8 cellular contexts compared by ENCODE assay signal in the genomic region with DNA sequence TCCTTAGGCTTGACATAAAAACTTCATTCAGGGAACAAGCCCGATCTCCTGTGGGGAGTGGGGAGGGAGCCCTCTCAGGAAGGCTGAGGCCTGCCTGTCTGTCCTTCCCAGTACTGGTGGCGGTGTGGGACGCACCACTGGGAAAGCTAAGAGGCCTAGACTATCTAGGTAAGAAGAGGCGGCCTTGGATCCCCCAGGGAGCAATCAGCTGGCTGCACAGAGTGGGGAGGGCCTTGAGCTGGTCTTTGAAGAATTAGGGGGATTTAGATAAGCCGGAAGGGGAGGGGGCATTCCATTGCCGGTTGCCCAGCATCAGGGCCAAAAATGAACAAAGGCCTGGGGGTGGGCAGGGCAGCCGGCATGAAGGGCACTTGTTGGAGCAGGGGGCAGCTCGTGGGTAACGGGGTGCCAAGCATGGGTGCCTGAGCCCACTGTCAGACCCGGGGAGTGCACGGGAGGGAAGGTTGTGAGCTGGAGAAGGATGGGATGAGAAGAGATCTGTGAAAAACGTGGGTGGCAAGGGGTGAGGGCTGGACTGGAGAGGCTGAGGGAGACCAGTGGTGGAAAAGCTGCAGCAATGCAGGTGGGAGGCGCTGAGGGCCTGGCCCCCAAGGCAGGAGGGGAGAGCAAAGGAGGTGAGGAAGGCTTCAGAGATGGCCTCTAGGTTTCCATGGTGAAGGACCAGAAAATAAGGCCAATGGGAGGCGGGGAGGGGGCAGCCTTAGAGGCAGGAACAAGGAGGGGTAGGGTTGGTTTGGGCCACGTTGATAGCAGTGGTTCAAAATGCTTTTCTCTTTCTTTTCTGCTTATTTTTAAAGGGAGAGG. TPM values are rescaled to one million over a fixed set of nuclear protein-coding genes. Genes with fewer than 3 reads are reported as not detected.
A peak's percentile ranks its signal among the peaks of the same experiment; 100 is the strongest.
DNase-seq lines count a peak whose midpoint lies in the region; ATAC-seq and TF ChIP-seq lines count a peak whose summit lies in the region.

No MANE protein-coding gene starts in this region.

- H3K14ac ChIP-seq in neuronal stem cell (ENCODE audit: low read length), result no peak overlapping the region

- H2AFZ ChIP-seq in neuronal stem cell (ENCODE audit: low read length), result no peak overlapping the region

- peaks cover 5% of the 10 kb centered on the region for H3K79me1 ChIP-seq in neuronal stem cell (ENCODE audit: low read depth, low read length)

- H3K27me3 ChIP-seq in RWPE2 (ENCODE audit: insufficient read depth, poor library complexity, severe bottlenecking) (no peaks in the 10 kb centered on the region), esophagus (ENCODE audit: control insufficient read depth in 1 of 2, insufficient read depth in 2 of 2, low read length in 2 of 2) (no peaks in the 10 kb centered on the region), neuronal stem cell (ENCODE audit: control insufficient read depth in 3 of 3, insufficient read depth in 3 of 3, low read depth in 1 of 3, low read length in 3 of 3) (no peaks in the 10 kb centered on the region)

- peaks cover 84% of the 10 kb centered on the region for H3K4me1 ChIP-seq in RWPE2 (ENCODE audit: insufficient read depth, poor library complexity, severe bottlenecking)
- peaks cover 16 to 18% of the 10 kb centered on the region in 2 donors for H3K4me1 ChIP-seq in esophagus (ENCODE audit: control insufficient read depth in 2 of 2, insufficient read depth in 2 of 2, low read length in 1 of 2)
- peaks cover 38 to 76% of the 10 kb centered on the region in 2 donors for H3K4me1 ChIP-seq in neuronal stem cell (ENCODE audit: control insufficient read depth in 2 of 2, insufficient read depth in 1 of 2, low read depth in 1 of 2, low read length in 2 of 2)

- WGBS in esophagus, 2 donors, result 37 to 39% methylated on average over 14 to 15 of the region's 15 CpGs
- WGBS in neuronal stem cell (ENCODE audit: extremely low coverage in 2 of 2, insufficient read length in 2 of 2, insufficient replicate concordance in 1 of 2), 2 donors, result no CpG with 5 or more reads among the region's 15 CpGs

- peak overlapping the region; percentile 95 for H3K27ac ChIP-seq in C4-2B
- peak overlapping the region; percentile 91 for H3K27ac ChIP-seq in RWPE2 (ENCODE audit: poor library complexity, severe bottlenecking)
- peak overlapping the region; percentile 98 to 99 for H3K27ac ChIP-seq in esophagus (ENCODE audit: low read depth in 2 of 2, low read length in 1 of 2)
- peak overlapping the region; percentile 64 for H3K27ac ChIP-seq in neuronal stem cell (replicated peaks; ENCODE audit: low read length)

- H3K18ac ChIP-seq in neuronal stem cell (ENCODE audit: low read length), result peak overlapping the region; percentile 81

- H2BK5ac ChIP-seq in neuronal stem cell (ENCODE audit: low read length), result peak overlapping the region; percentile 8

- H3K36me3 ChIP-seq in RWPE2 (ENCODE audit: low read depth), result peaks cover 28% of the 10 kb centered on the region
- no peaks in the 10 kb centered on the region for H3K36me3 ChIP-seq in esophagus (ENCODE audit: control insufficient read depth in 2 of 2, insufficient read depth in 2 of 2, low read length in 1 of 2)
- H3K36me3 ChIP-seq in neuronal stem cell (replicated peaks in 1 of 2; ENCODE audit: control insufficient read depth in 2 of 2, insufficient read depth in 2 of 2, low read length in 2 of 2), result peaks cover 0 to 12% of the 10 kb centered on the region in 2 donors

- H3K4me3 ChIP-seq in RWPE2 (ENCODE audit: severe bottlenecking), result no peak overlapping the region
- H3K4me3 ChIP-seq in esophagus (ENCODE audit: low read depth in 1 of 2, low read length in 2 of 2), result peak overlapping the region in 1 of 2 donors; percentile 33
- peak overlapping the region in 1 of 2 donors; percentile 36 for H3K4me3 ChIP-seq in neuronal stem cell (ENCODE audit: low read length in 2 of 2)

- peak overlapping the region; percentile 29 for H3K4me2 ChIP-seq in neuronal stem cell (ENCODE audit: insufficient read depth, low read length, poor library complexity, severe bottlenecking)

- H2BK15ac ChIP-seq in neuronal stem cell (ENCODE audit: low read length), result peak overlapping the region; percentile 35

- no peak overlapping the region for H3K4ac ChIP-seq in neuronal stem cell (ENCODE audit: low read length)

- peak overlapping the region; percentile 45 for H4K8ac ChIP-seq in neuronal stem cell (ENCODE audit: low read depth, low read length)

- DNase-seq in RWPE2 (ENCODE audit: low spot score), result no peak
- peak; percentile 65 for DNase-seq in neuronal stem cell (ENCODE audit: low spot score)
- no peak for DNase-seq in DMS114 treated with DMSO at 0.1 percent for 48 hours (lab: John Stamatoyannopoulos, UW; ENCODE audit: unreplicated experiment)
- no peak for DNase-seq in NOMO-1 treated with dmso at 0.1 percent for 144 hours (lab: John Stamatoyannopoulos, UW; ENCODE audit: unreplicated experiment)
- DNase-seq in germinal center (ENCODE audit: low spot score), result no peak

- no peak overlapping the region for H4K91ac ChIP-seq in neuronal stem cell (ENCODE audit: low read depth, low read length, poor library complexity)

- no peak for TF ChIP-seq CTCF in C4-2B (conservative IDR thresholded peaks at IDR 0.05)
- TF ChIP-seq CTCF in RWPE2 (IDR thresholded peaks at IDR 0.05; ENCODE audit: poor library complexity, severe bottlenecking), result no peak

- no peak overlapping the region for H2BK12ac ChIP-seq in neuronal stem cell (ENCODE audit: low read length)

- peak overlapping the region; percentile 19 for H3K23ac ChIP-seq in neuronal stem cell (ENCODE audit: low read depth, low read length, poor library complexity)

- peak overlapping the region; percentile 18 for H3K9ac ChIP-seq in neuronal stem cell (ENCODE audit: low read depth, low read length, poor library complexity)

- H3K9me3 ChIP-seq in RWPE2 (ENCODE audit: severe bottlenecking) (no peaks in the 10 kb centered on the region), esophagus (ENCODE audit: control insufficient read depth in 2 of 2, insufficient read depth in 1 of 2, low read depth in 1 of 2, low read length in 1 of 2) (no peaks in the 10 kb centered on the region), neuronal stem cell (replicated peaks in 1 of 2; ENCODE audit: control insufficient read depth in 2 of 2, insufficient read depth in 1 of 2, low read depth in 1 of 2, low read length in 2 of 2) (no peaks in the 10 kb centered on the region)

- peak overlapping the region; percentile 56 for H2AK5ac ChIP-seq in neuronal stem cell (ENCODE audit: low read depth, low read length)

- H2BK120ac ChIP-seq in neuronal stem cell (ENCODE audit: low read depth, low read length), result no peak overlapping the region

- ATAC-seq in RWPE2 (ENCODE audit: low read depth) (peak; percentile 0; the same call in 2 of the 3 replicates), HG02884 (IDR thresholded peaks at IDR 0.05; ENCODE audit: unreplicated experiment) (no peak)

RNA-seq across cellular contexts. Expression of gene KLF3, which starts 8.5 kb away (rescaled TPM):
- polyA plus RNA-seq in esophagus, result 10 to 100 TPM; 20.6 to 36.2 TPM
- polyA plus RNA-seq in neuronal stem cell (2013, experiment 1 of 2), result 29.7 TPM
- 30.1 TPM for polyA plus RNA-seq in neuronal stem cell (2013, experiment 2 of 2)
